Comparison of ENCODE assay signal across 14 cellular contexts in the genomic region with DNA sequence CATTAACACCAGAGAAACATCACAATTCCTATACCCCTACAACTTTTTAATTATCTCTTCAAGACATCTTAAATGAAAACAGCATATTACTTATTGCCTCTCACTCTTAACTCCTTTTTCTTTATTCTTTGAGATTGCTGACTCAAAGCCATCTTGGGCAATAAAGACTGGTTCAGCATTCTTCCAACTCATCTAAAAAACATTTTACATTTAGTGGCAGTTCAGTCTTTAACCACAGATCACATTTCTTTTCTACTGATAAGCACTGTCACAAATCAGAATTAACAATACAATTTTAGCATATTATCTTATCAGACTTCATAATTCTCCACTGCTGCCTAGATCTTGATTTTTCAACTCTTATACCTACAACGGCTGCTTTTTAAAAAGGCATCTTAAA. TPM values are rescaled to one million over a fixed set of nuclear protein-coding genes. Genes with fewer than 3 reads are reported as not detected.
DNase-seq lines count a peak whose midpoint lies in the region; ATAC-seq, FAIRE-seq and TF ChIP-seq lines count a peak whose summit lies in the region.
"Had no signal": no experiment of that assay in that cellular context is flagged by ENCODE, and none has a peak within 500 bp of the region (broad histone marks: within the 10 kb centered on the region; RNA-seq: fewer than 3 reads in every experiment).

No MANE protein-coding gene starts in this region.

- no peaks in the 10 kb centered on the region for H3K9me3 ChIP-seq in OCI-LY1 (ENCODE audit: low read length)
- H3K9me3 ChIP-seq in GM12878 (replicated peaks; ENCODE audit: control insufficient read depth, insufficient read depth, low read length), result no peaks in the 10 kb centered on the region
- H3K9me3 ChIP-seq: thoracic aorta had no signal

- H3K9ac ChIP-seq in OCI-LY1 (ENCODE audit: low read length) (peak overlapping the region; percentile 30; the same call in 1 of the 2 replicates), GM12878 (ENCODE audit: control insufficient read depth, insufficient read depth, low read length) (no peak overlapping the region)
- H3K9ac ChIP-seq: neural progenitor cell had no signal

- H2AFZ ChIP-seq in OCI-LY1 (ENCODE audit: low read length) (no peak overlapping the region), GM12878 (ENCODE audit: control insufficient read depth, low read depth, low read length) (no peak overlapping the region)
- H2AFZ ChIP-seq: neural progenitor cell had no signal

- H3K27ac ChIP-seq in OCI-LY1 (ENCODE audit: low read depth, low read length, poor library complexity, severe bottlenecking) (peak overlapping the region; percentile 45), GM12878 (ENCODE audit: control insufficient read depth, insufficient read depth) (peak overlapping the region; percentile 78)
- H3K27ac ChIP-seq: neural progenitor cell, thoracic aorta had no signal

- H3K79me2 ChIP-seq in OCI-LY1 (ENCODE audit: insufficient read depth, low read length), result peaks cover 93% of the 10 kb centered on the region
- peaks cover 45% of the 10 kb centered on the region for H3K79me2 ChIP-seq in GM12878 (ENCODE audit: control insufficient read depth, insufficient read depth, low read length)

- no peaks in the 10 kb centered on the region for H3K9me3 Mint-ChIP-seq in naive B cell
- H3K9me3 Mint-ChIP-seq: neural progenitor cell had no signal

- FAIRE-seq in GM12878 (lab: Jason Lieb, UNC), result no peak

- peak overlapping the region in 5 of 8 donors; percentile 3 to 86 (median 63) for H3K4me3 Mint-ChIP-seq in naive B cell
- H3K4me3 Mint-ChIP-seq: neural progenitor cell had no signal

- ATAC-seq in GM12878 (no peak), naive B cell (ENCODE audit: low read depth in 2 of 2) (no peak), left colon (no peak), HG03439 (IDR thresholded peaks at IDR 0.05; ENCODE audit: unreplicated experiment) (no peak)

- H4K20me1 ChIP-seq in OCI-LY1 (ENCODE audit: insufficient read depth, low read length) (no peaks in the 10 kb centered on the region), GM12878 (ENCODE audit: control insufficient read depth, insufficient read depth) (no peaks in the 10 kb centered on the region)

- no peak for TF ChIP-seq POLR2A in GM12878 (IDR thresholded peaks at IDR 0.05; ENCODE audit: low read depth, low read length)
- no peak for TF ChIP-seq POLR2A in lower leg skin (IDR thresholded peaks at IDR 0.05)

- H3K36me3 Mint-ChIP-seq in naive B cell, result peaks cover 0 to 4% of the 10 kb centered on the region in 2 donors
- H3K36me3 Mint-ChIP-seq: neural progenitor cell had no signal

- RAD21 ChIA-PET in GM12878 (lab: Charles Lee; ENCODE audit: unreplicated experiment), result interaction anchor here (0.6 to 3.9 kb wide), 3 partner anchors 11 to 32 kb away, joined by 3 to 41 read pairs (median 4); no protein-coding TSS in a partner anchor

- no peaks in the 10 kb centered on the region for H3F3A ChIP-seq in OCI-LY1 (ENCODE audit: insufficient read depth, low read length)

- H3K27me3 ChIP-seq in OCI-LY1 (ENCODE audit: insufficient read depth, low read length), result no peaks in the 10 kb centered on the region
- no peaks in the 10 kb centered on the region for H3K27me3 ChIP-seq in GM12878 (replicated peaks in 1 of 2; ENCODE audit: control insufficient read depth in 2 of 2, insufficient read depth in 2 of 2, low read length in 1 of 2)
- H3K27me3 ChIP-seq: neural progenitor cell had no signal

- H3K27ac Mint-ChIP-seq in naive B cell, result peak overlapping the region; percentile 60 to 98 (median 92)
- H3K27ac Mint-ChIP-seq: neural progenitor cell had no signal

- in situ Hi-C loops in GM12878 (cut with MboI), result no loop called here

- POLR2A ChIA-PET in GM12878 (lab: Charles Lee), result interaction anchor here (0.6 to 3.7 kb wide), 4 partner anchors 29 to 47 kb away, joined by 3 to 17 read pairs (median 5); no protein-coding TSS in a partner anchor

- H3K4me2 ChIP-seq in OCI-LY1 (ENCODE audit: low read length) (peak overlapping the region; percentile 56; the same call in 1 of the 2 replicates), GM12878 (ENCODE audit: control insufficient read depth, insufficient read depth) (no peak overlapping the region)
- H3K4me2 ChIP-seq: neural progenitor cell had no signal

- H3K4me1 Mint-ChIP-seq in naive B cell, result peaks cover 69 to 92% (median 74%) of the 10 kb centered on the region in 3 donors

- CTCF ChIA-PET in GM12878 (lab: Yijun Ruan, JAX), result interaction anchor here (1.5 kb wide), 1 partner anchor 9 kb away, joined by 7 read pairs; no protein-coding TSS in a partner anchor

- H3K4me1 ChIP-seq in OCI-LY1 (ENCODE audit: insufficient read depth, low read length, severe bottlenecking), result peaks cover 50% of the 10 kb centered on the region
- peaks cover 29% of the 10 kb centered on the region for H3K4me1 ChIP-seq in GM12878 (ENCODE audit: control insufficient read depth, insufficient read depth, low read length)

- WGBS in GM12878 (ENCODE audit: insufficient coverage, insufficient replicate concordance, low lambda C conversion rate, missing lambda C conversion rate), result 95% methylated on average over 1 of the region's 1 CpG
- 79 to 81% methylated on average over 1 of the region's 1 CpG for WGBS in lower leg skin, 2 donors

- SMC1A ChIA-PET in GM12878 (lab: Charles Lee; ENCODE audit: uncharacterized antibody, unreplicated experiment), result interaction anchor here (1.3 to 5.2 kb wide), 4 partner anchors 11 to 109 kb away, joined by 4 to 59 read pairs (median 16); no protein-coding TSS in a partner anchor

- H3K36me3 ChIP-seq in OCI-LY1 (ENCODE audit: insufficient read depth, low read length) (no peaks in the 10 kb centered on the region), GM12878 (ENCODE audit: control insufficient read depth in 2 of 2, insufficient read depth in 2 of 2, low read length in 1 of 2) (no peaks in the 10 kb centered on the region; a peak in 2 of 4 replicates)
- H3K36me3 ChIP-seq: neural progenitor cell, thoracic aorta had no signal

- no TSS peak for BruUV-seq in GM12878 (replicated peaks; lab: Mats Ljungman, UMichigan)

- TF ChIP-seq RAD21 in GM12878 (IDR thresholded peaks at IDR 0.05; ENCODE audit: insufficient read depth, low read depth, low read length), result no peak

- no peak overlapping the region for H3K4me3 ChIP-seq in OCI-LY1 (ENCODE audit: low read depth, low read length, poor library complexity, severe bottlenecking)
- no peak overlapping the region for H3K4me3 ChIP-seq in GM12878
- H3K4me3 ChIP-seq in lower leg skin (ENCODE audit: low read depth, poor library complexity, severe bottlenecking), result no peak overlapping the region
- H3K4me3 ChIP-seq: neural progenitor cell, thoracic aorta had no signal

- DNase-seq in ELR (ENCODE audit: low read depth) (peak; percentile 57), GM12878 (ENCODE audit: low read depth, low spot score) (no peak), naive B cell (no peak), left colon (no peak), lower leg skin (ENCODE audit: low spot score in 2 of 2) (no peak), superior temporal gyrus (ENCODE audit: extremely low spot score) (no peak)
- DNase-seq: dermis blood vessel endothelial cell, DMS53, NCI-H1694, SIG-M5 had no signal

- no peak for TF ChIP-seq CTCF in OCI-LY1 (IDR thresholded peaks at IDR 0.05; ENCODE audit: low read length)
- TF ChIP-seq CTCF in GM12878 (IDR thresholded peaks at IDR 0.05 in 2 of 3, conservative IDR thresholded peaks at IDR 0.05 in 1 of 3; ENCODE audit: control insufficient read depth in 2 of 3, extremely low read depth in 1 of 3, insufficient read depth in 1 of 3, low read depth in 3 of 3, low read length in 3 of 3), result no peak
- no peak for TF ChIP-seq CTCF in lower leg skin (IDR thresholded peaks at IDR 0.05)

- intact Hi-C loops in GM12878 (cut with micrococcal nuclease; ENCODE audit: unreplicated experiment), result loop anchor here (1.0 kb wide), 1 partner anchor 9 kb away; no protein-coding TSS in a partner anchor
- intact Hi-C loops in left colon (cut with DNase I, micrococcal nuclease), result no loop called here
- intact Hi-C loops in lower leg skin (cut with DNase I; ENCODE audit: low total_unique reads), result no loop called here

- H3K9me2 ChIP-seq in OCI-LY1 (ENCODE audit: low read depth, low read length), result no peaks in the 10 kb centered on the region

- no peak for TF ChIP-seq EP300 in GM12878 (IDR thresholded peaks at IDR 0.05; ENCODE audit: borderline replicate concordance in 1 of 2, control insufficient read depth in 1 of 2, low read depth in 2 of 2, low read length in 2 of 2)

- no peaks in the 10 kb centered on the region for H3K27me3 Mint-ChIP-seq in naive B cell

TF ChIP-seq in GM12878, 131 proteins besides CTCF, POLR2A, EP300 and RAD21 (continues in another document):
- TF ChIP-seq DPF2 (IDR thresholded peaks at IDR 0.05) (no peak), RBBP5 (conservative IDR thresholded peaks at IDR 0.05) (no peak), BRCA1 (IDR thresholded peaks at IDR 0.05; ENCODE audit: low read depth, low read length) (no peak)

RNA-seq across cellular contexts. Expression of a gene that starts 34.0 kb away (rescaled TPM):
- 171 and 172 TPM in 2 replicates for total RNA-seq in GM12878 (2013; cell fraction: nucleolus; rRNA removed)
- total RNA-seq in GM12878 (2014; rRNA removed) (13.2 and 15.6 TPM in 2 replicates), GM12878 (2014; rRNA removed; fragmentation: Illumina TruSeq; extraction: Trizol) (10.7 and 12.1 TPM in 2 replicates), GM12878 (2021) (24.5 and 31.9 TPM in 2 replicates), left colon (10 to 100 TPM; 35.3 to 39.0 TPM), lower leg skin (10 to 100 TPM; 26.7 to 37.5 (median 30.1) TPM)
- 10.1 TPM for polyA plus RNA-seq in GM12878 (2011; ENCODE audit: low read depth)
- polyA plus RNA-seq in GM12878 (2011; rRNA removed) (10.4 and 11.4 TPM in 2 replicates), GM12878 (2014; fragmentation: Illumina TruSeq; extraction: Trizol) (14.5 and 16.9 TPM in 2 replicates), GM12878 (2014; fragmentation: Nextera tagmentation; extraction: Ambion mirVana) (1 to 10 TPM; 2.5 to 2.6 TPM), GM12878 (2014; rRNA removed) (14.8 and 15.4 TPM in 2 replicates), GM12878 (2016; fragmentation: Nextera tagmentation; extraction: Ambion mirVana) (10 to 100 TPM in 1 of 2 experiments, 1 to 10 TPM in 1; 2.5 to 10.8 TPM), naive B cell (ENCODE audit: low read depth in 6 of 6) (10 to 100 TPM; 27.7 to 52.1 (median 35.6) TPM)
- 12.4 and 14.7 TPM in 2 replicates for polyA plus RNA-seq in GM12878 (2011; cell fraction: cytosol; rRNA removed)
- polyA plus RNA-seq in GM12878 (2011; cell fraction: nucleus; rRNA removed), result 43.4 and 58.1 TPM in 2 replicates
- 12.7 and 13.7 TPM in 2 replicates for polyA plus RNA-seq in GM12878 (2012)
- polyA minus RNA-seq in GM12878 (2011; rRNA and poly(A)+ RNA removed), result 34.7 and 37.3 TPM in 2 replicates
- 14.4 and 16.5 TPM in 2 replicates for polyA minus RNA-seq in GM12878 (2011; cell fraction: cytosol; rRNA and poly(A)+ RNA removed)
- 44.2 and 64.9 TPM in 2 replicates for polyA minus RNA-seq in GM12878 (2011; cell fraction: nucleus; rRNA and poly(A)+ RNA removed)
